Comparison of ENCODE assay signal across 12 cellular contexts in the genomic region with DNA sequence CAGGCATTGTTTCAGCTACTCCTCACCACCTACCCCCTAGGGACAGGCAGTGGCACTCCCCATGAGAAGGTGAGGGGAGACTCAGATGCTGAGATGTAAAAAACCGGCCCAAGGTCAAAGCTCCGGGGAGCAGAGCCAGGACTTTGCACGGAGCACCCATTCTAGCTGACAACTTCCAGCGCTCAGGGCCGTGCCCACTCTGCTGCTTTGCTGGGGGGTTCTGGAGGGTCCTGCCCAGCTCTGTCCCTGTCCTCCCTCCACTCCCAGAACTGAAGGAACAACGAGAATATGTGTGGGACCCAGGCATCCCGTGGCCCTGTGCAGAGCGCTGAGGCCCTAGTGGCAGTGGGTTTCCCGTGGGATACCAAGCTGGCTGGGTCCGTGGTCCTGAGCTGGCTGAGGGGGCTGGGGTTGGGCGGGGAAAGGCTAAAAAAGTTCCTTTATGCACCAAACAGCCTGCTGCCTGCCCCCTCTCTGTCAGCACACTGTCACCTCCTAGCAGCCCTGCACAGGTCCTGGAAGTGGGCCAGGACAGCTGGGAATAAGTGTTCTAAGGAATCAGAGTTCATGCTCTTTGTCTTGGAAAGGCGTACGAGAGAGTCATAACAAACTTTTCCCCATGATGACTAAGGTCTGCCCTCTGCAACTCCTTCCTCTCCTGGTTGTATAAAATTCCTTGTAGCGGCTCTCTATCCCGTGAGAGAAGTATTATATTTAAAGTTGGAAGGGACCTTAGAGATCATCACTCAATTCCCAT. TPM values are rescaled to one million over a fixed set of nuclear protein-coding genes. Genes with fewer than 3 reads are reported as not detected.
DNase-seq lines count a peak whose midpoint lies in the region; ATAC-seq and TF ChIP-seq lines count a peak whose summit lies in the region.
"Had no signal": no experiment of that assay in that cellular context is flagged by ENCODE, and none has a peak within 500 bp of the region (broad histone marks: within the 10 kb centered on the region; RNA-seq: fewer than 3 reads in every experiment).

No MANE protein-coding gene starts in this region.

- H3K9me3 ChIP-seq in adrenal gland (replicated peaks in 1 of 3): no peaks in the 10 kb centered on the region
- H3K9me3 ChIP-seq in gastrocnemius medialis: no peaks in the 10 kb centered on the region

- H3K27me3 ChIP-seq in adrenal gland: no peaks in the 10 kb centered on the region
- no peaks in the 10 kb centered on the region for H3K27me3 ChIP-seq in gastrocnemius medialis

- no peak for TF ChIP-seq CTCF in adrenal gland (IDR thresholded peaks at IDR 0.05)
- no peak for TF ChIP-seq CTCF in gastrocnemius medialis (IDR thresholded peaks at IDR 0.05 in 4 of 5, conservative IDR thresholded peaks at IDR 0.05 in 1 of 5)

- H3K4me1 ChIP-seq in adrenal gland (replicated peaks in 1 of 2) (no peaks in the 10 kb centered on the region), gastrocnemius medialis (no peaks in the 10 kb centered on the region)

- DNase-seq in H4 (ENCODE audit: low spot score) (peak; percentile 83), adrenal gland (peak in 6 of 7 donors; percentile 59 to 80 (median 67)), left ventricle myocardium superior (peak; percentile 82), gastrocnemius medialis (peak; percentile 31 to 56), NCI-H510A (lab: John Stamatoyannopoulos, UW) (no peak), epidermal melanocyte (ENCODE audit: insufficient read length, low spot score) (no peak), SIG-M5 (lab: John Stamatoyannopoulos, UW) (no peak)
- DNase-seq: activated T-cell treated with anti-CD3 and anti-CD28 coated beads, Interleukin-2, amount 50 U/mL, for 48 hours; effector memory CD8-positive, alpha-beta T cell; NCI-H2029 had no signal

- in situ Hi-C loops in gastrocnemius medialis (cut with MboI; ENCODE audit: low sequenced_read_pairs in 4 of 4): no loop called here

- H3K36me3 ChIP-seq in adrenal gland (replicated peaks in 1 of 2) (no peaks in the 10 kb centered on the region), gastrocnemius medialis (no peaks in the 10 kb centered on the region)

- ATAC-seq in left ventricle myocardium superior (peak; percentile 91), gastrocnemius medialis (peak; percentile 74 to 76)
- no peak for ATAC-seq in activated CD4-positive, CD25-positive, alpha-beta regulatory T cell treated with anti-CD3 and anti-CD28 coated beads, Interleukin-2, amount 50 U/mL, for 24 hours
- ATAC-seq: effector memory CD8-positive, alpha-beta T cell had no signal

- no peak overlapping the region for H3K4me3 ChIP-seq in adrenal gland
- no peak overlapping the region for H3K4me3 ChIP-seq in gastrocnemius medialis

- intact Hi-C loops in adrenal gland (cut with DNase I): no loop called here
- intact Hi-C loops in left ventricle myocardium superior (cut with micrococcal nuclease): no loop called here
- intact Hi-C loops in gastrocnemius medialis (cut with DNase I; ENCODE audit: low total_unique reads): no loop called here

- TF ChIP-seq POLR2A in adrenal gland (IDR thresholded peaks at IDR 0.05) (no peak), gastrocnemius medialis (IDR thresholded peaks at IDR 0.05) (no peak)

- WGBS in adrenal gland, 4 donors: 39 to 48% (median 45%) methylated on average over 7 to 15 of the region's 15 CpGs

- H3K27ac ChIP-seq in adrenal gland (no peak overlapping the region), gastrocnemius medialis (peak overlapping the region in 1 of 4 donors; percentile 60)

RNA-seq across cellular contexts. Expression of gene MS4A10, which starts 1.9 kb away (rescaled TPM):
- total RNA-seq in H4 (2014; rRNA removed; shearing (Covaris generic)): not detected in 2 replicates
- total RNA-seq in adrenal gland (not detected), left ventricle myocardium superior (not detected), gastrocnemius medialis (not detected)
- polyA plus RNA-seq in adrenal gland: not detected
- total RNA-seq: mesothelial cell of epicardium had no signal

RNA-seq across cellular contexts. Expression of gene MS4A15, which starts 30.3 kb away (rescaled TPM):
- total RNA-seq in H4 (2014; rRNA removed; shearing (Covaris generic)): not detected in 2 replicates
- under 1 TPM in 1 of 8 donors, not detected in 7; 0.25 TPM for total RNA-seq in adrenal gland
- polyA plus RNA-seq in adrenal gland: under 1 TPM in 2 of 3 donors, not detected in 1; 0.07 to 0.22 TPM
- not detected for total RNA-seq in left ventricle myocardium superior
- not detected for total RNA-seq in gastrocnemius medialis

RNA-seq across cellular contexts. Expression of gene CCDC86, which starts 54.9 kb away (rescaled TPM):
- total RNA-seq in H4 (2014; rRNA removed; shearing (Covaris generic)): 12.4 and 12.7 TPM in 2 replicates
- 10 to 100 TPM; 25.1 to 52.4 (median 30.7) TPM for total RNA-seq in adrenal gland
- polyA plus RNA-seq in adrenal gland: 10 to 100 TPM; 14.7 to 50.9 (median 22.6) TPM
- total RNA-seq in left ventricle myocardium superior: 9.7 TPM
- total RNA-seq in gastrocnemius medialis: 10 to 100 TPM; 23.8 to 36.2 (median 33.2) TPM

Comparison
In these comparisons a context has a peak if more than half of its experiments do, and no peak if none do; other contexts are left out.
1. DNase-seq: peak in H4 (single experiment), adrenal gland (6 of 7), left ventricle myocardium superior (single experiment) and gastrocnemius medialis (2 of 2); none in NCI-H510A (single experiment), epidermal melanocyte (single experiment) and SIG-M5 (single experiment).
2. ATAC-seq: peak in left ventricle myocardium superior (single experiment) and gastrocnemius medialis (2 of 2); none in activated CD4-positive, CD25-positive, alpha-beta regulatory T cell treated with anti-CD3 and anti-CD28 coated beads, Interleukin-2, amount 50 U/mL, for 24 hours (0 of 2).